In the genomic region with DNA sequence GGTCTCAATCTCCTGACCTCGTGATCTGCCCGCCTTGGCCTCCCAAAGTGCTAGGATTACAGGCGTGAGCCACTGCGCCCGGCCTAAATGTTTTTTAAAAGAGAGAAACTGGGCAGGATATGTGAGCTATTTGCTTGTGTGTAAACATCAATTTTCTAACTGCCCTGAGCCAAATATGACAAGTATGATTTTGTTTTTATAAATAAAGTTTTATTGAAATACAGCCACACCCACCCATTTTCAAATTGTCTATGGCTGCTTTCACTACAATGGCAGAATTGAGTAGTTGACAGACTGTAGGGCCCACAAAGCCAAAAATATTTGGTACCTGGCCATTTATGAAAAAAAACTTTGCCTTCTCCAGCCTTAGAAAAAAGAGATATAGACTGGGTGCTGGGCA, we compare ENCODE assay signal across 3 cellular contexts.
A peak's percentile ranks its signal among the peaks of the same experiment; 100 is the strongest.
TF ChIP-seq lines count a peak whose summit lies in the region.

No MANE protein-coding gene starts in this region.

TF ChIP-seq in HepG2, 621 proteins besides CTCF, POLR2A, EP300 and RAD21:
- TF ChIP-seq, protein P1, sequence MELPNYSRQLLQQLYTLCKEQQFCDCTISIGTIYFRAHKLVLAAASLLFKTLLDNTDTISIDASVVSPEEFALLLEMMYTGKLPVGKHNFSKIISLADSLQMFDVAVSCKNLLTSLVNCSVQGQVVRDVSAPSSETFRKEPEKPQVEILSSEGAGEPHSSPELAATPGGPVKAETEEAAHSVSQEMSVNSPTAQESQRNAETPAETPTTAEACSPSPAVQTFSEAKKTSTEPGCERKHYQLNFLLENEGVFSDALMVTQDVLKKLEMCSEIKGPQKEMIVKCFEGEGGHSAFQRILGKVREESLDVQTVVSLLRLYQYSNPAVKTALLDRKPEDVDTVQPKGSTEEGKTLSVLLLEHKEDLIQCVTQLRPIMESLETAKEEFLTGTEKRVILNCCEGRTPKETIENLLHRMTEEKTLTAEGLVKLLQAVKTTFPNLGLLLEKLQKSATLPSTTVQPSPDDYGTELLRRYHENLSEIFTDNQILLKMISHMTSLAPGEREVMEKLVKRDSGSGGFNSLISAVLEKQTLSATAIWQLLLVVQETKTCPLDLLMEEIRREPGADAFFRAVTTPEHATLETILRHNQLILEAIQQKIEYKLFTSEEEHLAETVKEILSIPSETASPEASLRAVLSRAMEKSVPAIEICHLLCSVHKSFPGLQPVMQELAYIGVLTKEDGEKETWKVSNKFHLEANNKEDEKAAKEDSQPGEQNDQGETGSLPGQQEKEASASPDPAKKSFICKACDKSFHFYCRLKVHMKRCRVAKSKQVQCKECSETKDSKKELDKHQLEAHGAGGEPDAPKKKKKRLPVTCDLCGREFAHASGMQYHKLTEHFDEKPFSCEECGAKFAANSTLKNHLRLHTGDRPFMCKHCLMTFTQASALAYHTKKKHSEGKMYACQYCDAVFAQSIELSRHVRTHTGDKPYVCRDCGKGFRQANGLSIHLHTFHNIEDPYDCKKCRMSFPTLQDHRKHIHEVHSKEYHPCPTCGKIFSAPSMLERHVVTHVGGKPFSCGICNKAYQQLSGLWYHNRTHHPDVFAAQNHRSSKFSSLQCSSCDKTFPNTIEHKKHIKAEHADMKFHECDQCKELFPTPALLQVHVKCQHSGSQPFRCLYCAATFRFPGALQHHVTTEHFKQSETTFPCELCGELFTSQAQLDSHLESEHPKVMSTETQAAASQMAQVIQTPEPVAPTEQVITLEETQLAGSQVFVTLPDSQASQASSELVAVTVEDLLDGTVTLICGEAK (IDR thresholded peaks at IDR 0.05): peak; percentile 43; the same call in 1 of the 2 replicates
- TF ChIP-seq, protein P1 (CRISPR knock-in tag; IDR thresholded peaks at IDR 0.05): 0 out of 2 replicates have a peak, but pooled peaks have one; percentile 47
- TF ChIP-seq MYC (CRISPR knock-in tag; IDR thresholded peaks at IDR 0.05; ENCODE audit: borderline replicate concordance): no peak

TF ChIP-seq in GM12878, 131 proteins besides CTCF, POLR2A, EP300 and RAD21:
- no peak for TF ChIP-seq TCF3 (IDR thresholded peaks at IDR 0.05; ENCODE audit: borderline replicate concordance, insufficient read depth, low read depth, low read length)
- TF ChIP-seq LARP7 (IDR thresholded peaks at IDR 0.05): no peak
- no peak for TF ChIP-seq BHLHE40 (IDR thresholded peaks at IDR 0.05; ENCODE audit: borderline replicate concordance in 1 of 2, low read depth in 2 of 2, low read length in 1 of 2)
- TF ChIP-seq, protein P1 (IDR thresholded peaks at IDR 0.05; ENCODE audit: borderline replicate concordance): peak; percentile 83
- no peak for TF ChIP-seq ZNF384 (IDR thresholded peaks at IDR 0.05; ENCODE audit: borderline replicate concordance, low read depth, low read length)
- no peak for TF ChIP-seq JUND (IDR thresholded peaks at IDR 0.05; ENCODE audit: low read depth, low read length)

TF ChIP-seq in K562, 482 proteins besides CTCF, POLR2A, EP300 and RAD21:
- no peak for TF ChIP-seq ZNF561 (CRISPR knock-in tag; conservative IDR thresholded peaks at IDR 0.05)
- TF ChIP-seq, protein P2, sequence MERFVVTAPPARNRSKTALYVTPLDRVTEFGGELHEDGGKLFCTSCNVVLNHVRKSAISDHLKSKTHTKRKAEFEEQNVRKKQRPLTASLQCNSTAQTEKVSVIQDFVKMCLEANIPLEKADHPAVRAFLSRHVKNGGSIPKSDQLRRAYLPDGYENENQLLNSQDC (CRISPR knock-in tag; IDR thresholded peaks at IDR 0.05): no peak
- TF ChIP-seq, protein P3, sequence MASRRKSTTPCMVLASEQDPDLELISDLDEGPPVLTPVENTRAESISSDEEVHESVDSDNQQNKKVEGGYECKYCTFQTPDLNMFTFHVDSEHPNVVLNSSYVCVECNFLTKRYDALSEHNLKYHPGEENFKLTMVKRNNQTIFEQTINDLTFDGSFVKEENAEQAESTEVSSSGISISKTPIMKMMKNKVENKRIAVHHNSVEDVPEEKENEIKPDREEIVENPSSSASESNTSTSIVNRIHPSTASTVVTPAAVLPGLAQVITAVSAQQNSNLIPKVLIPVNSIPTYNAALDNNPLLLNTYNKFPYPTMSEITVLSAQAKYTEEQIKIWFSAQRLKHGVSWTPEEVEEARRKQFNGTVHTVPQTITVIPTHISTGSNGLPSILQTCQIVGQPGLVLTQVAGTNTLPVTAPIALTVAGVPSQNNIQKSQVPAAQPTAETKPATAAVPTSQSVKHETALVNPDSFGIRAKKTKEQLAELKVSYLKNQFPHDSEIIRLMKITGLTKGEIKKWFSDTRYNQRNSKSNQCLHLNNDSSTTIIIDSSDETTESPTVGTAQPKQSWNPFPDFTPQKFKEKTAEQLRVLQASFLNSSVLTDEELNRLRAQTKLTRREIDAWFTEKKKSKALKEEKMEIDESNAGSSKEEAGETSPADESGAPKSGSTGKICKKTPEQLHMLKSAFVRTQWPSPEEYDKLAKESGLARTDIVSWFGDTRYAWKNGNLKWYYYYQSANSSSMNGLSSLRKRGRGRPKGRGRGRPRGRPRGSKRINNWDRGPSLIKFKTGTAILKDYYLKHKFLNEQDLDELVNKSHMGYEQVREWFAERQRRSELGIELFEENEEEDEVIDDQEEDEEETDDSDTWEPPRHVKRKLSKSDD (conservative IDR thresholded peaks at IDR 0.05; ENCODE audit: low read length): no peak
- TF ChIP-seq, protein P1 (IDR thresholded peaks at IDR 0.05): peak; percentile 96
- TF ChIP-seq, protein P1 (CRISPR knock-in tag; IDR thresholded peaks at IDR 0.05): peak; percentile 93
